In the genomic region with DNA sequence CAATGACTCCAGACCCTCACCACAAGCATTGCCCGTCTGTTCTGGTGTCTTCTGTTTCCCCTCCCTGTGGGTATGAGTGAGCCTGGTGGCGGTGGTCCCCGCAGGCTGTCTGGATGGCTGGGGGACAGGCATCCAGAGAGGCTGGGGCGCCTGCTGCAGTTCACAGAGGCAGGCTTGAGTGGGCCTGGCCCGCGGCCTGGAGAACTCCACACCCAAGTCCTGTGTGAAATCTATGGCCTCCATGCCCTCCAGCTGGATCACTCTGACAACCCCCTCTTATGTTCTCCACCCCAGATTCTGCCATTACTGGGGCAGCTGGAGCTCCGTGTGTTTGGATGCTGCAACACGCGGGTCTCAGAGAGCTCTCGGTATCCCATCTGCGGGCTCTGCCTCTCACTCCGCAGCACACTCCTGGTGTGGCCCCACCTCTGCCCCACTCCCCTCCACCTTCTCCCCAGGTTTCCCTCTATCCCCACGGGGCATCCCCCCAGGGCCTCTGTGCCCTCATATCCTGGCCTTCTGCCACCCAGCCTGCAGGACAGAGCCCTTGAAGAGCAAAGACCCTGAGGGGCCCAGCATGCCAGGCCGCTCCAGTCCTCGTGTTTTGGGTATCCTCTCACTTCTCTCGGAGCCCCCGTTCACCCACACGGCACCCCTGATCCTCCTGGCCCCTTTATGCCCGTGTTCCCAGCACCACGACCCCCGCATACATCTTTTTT, we compare ENCODE assay signal across 31 cellular contexts. TPM values are rescaled to one million over a fixed set of nuclear protein-coding genes. Genes with fewer than 3 reads are reported as not detected.
"Had no signal": no experiment of that assay in that cellular context is flagged by ENCODE, and none has a peak within 500 bp of the region (broad histone marks: within the 10 kb centered on the region; RNA-seq: fewer than 3 reads in every experiment).

No MANE protein-coding gene starts in this region.

- H3K79me2 ChIP-seq: hepatocyte had no signal

- H3K4me3 ChIP-seq: heart right ventricle, hepatocyte, lower lobe of right lung, neural progenitor cell, ovary, psoas muscle, right lobe of liver, skin epidermis, suprapubic skin, thoracic aorta, tibial artery, upper lobe of right lung had no signal

- H3K27ac ChIP-seq: heart right ventricle, hepatocyte, lower lobe of right lung, neural progenitor cell, ovary, psoas muscle, right lobe of liver, skin epidermis, suprapubic skin, thoracic aorta, tibial artery, upper lobe of right lung had no signal

- H3K9ac ChIP-seq: neural progenitor cell had no signal

- H3K36me3 ChIP-seq: heart right ventricle, lower lobe of right lung, neural progenitor cell, ovary, right lobe of liver, suprapubic skin, thoracic aorta, tibial artery, upper lobe of right lung had no signal

- H3K9me3 ChIP-seq: heart right ventricle, lower lobe of right lung, ovary, psoas muscle, right lobe of liver, suprapubic skin, thoracic aorta, tibial artery, upper lobe of right lung had no signal

- H2AFZ ChIP-seq: hepatocyte, neural progenitor cell had no signal

- DNase-seq: heart right ventricle; islet precursor cell; left ventricle myocardium superior; lower lobe of right lung; mammary epithelial cell; mesenchymal stem cell; naive B cell; natural killer cell; nephron progenitor cell; ovary; posterior cingulate gyrus; psoas muscle; right lobe of liver; stimulated activated CD4-positive, alpha-beta T cell treated with anti-CD3 and anti-CD28 coated beads, Interleukin-12 subunit alpha, Interleukin-12 subunit beta, amount 100 ng/mL, for 4 hours; stimulated activated CD4-positive, alpha-beta T cell treated with anti-CD3 and anti-CD28 coated beads, Interleukin-15, amount 100 ng/mL, for 24 hours; stimulated activated CD4-positive, alpha-beta T cell treated with anti-CD3 and anti-CD28 coated beads, Interleukin-4, amount 100 ng/mL, for 24 hours; stimulated activated naive CD4-positive, alpha-beta T cell; trophoblast cell; upper lobe of right lung had no signal

- H3K4me2 ChIP-seq: hepatocyte, neural progenitor cell had no signal

- H3K4me1 ChIP-seq: heart right ventricle, lower lobe of right lung, neural progenitor cell, psoas muscle, right lobe of liver, tibial artery, upper lobe of right lung had no signal

- H3K27me3 ChIP-seq: hepatocyte, neural progenitor cell, ovary, right lobe of liver, upper lobe of right lung had no signal

- ATAC-seq: left lobe of liver; left ventricle myocardium superior; lower lobe of right lung; natural killer cell; stimulated activated effector memory CD8-positive, alpha-beta T cell treated with anti-CD3 and anti-CD28 coated beads, Interleukin-12 subunit alpha, Interleukin-12 subunit beta, amount 100 ng/mL, for 72 hours; upper lobe of right lung had no signal

RNA-seq across cellular contexts. Expression of gene LRRC74B, which starts 31.3 kb away (rescaled TPM):
- total RNA-seq: heart right ventricle, kidney epithelial cell, left lobe of liver, left ventricle myocardium superior, mammary epithelial cell, mucosa of gallbladder, omental fat pad, right lobe of liver, subcutaneous adipose tissue, suprapubic skin, thoracic aorta, upper lobe of right lung had no signal
- polyA plus RNA-seq: heart right ventricle, mammary epithelial cell had no signal

RNA-seq across cellular contexts. Expression of gene SLC7A4, which starts 44.7 kb away (rescaled TPM):
- total RNA-seq: natural killer cell had no signal
